In the genomic region with DNA sequence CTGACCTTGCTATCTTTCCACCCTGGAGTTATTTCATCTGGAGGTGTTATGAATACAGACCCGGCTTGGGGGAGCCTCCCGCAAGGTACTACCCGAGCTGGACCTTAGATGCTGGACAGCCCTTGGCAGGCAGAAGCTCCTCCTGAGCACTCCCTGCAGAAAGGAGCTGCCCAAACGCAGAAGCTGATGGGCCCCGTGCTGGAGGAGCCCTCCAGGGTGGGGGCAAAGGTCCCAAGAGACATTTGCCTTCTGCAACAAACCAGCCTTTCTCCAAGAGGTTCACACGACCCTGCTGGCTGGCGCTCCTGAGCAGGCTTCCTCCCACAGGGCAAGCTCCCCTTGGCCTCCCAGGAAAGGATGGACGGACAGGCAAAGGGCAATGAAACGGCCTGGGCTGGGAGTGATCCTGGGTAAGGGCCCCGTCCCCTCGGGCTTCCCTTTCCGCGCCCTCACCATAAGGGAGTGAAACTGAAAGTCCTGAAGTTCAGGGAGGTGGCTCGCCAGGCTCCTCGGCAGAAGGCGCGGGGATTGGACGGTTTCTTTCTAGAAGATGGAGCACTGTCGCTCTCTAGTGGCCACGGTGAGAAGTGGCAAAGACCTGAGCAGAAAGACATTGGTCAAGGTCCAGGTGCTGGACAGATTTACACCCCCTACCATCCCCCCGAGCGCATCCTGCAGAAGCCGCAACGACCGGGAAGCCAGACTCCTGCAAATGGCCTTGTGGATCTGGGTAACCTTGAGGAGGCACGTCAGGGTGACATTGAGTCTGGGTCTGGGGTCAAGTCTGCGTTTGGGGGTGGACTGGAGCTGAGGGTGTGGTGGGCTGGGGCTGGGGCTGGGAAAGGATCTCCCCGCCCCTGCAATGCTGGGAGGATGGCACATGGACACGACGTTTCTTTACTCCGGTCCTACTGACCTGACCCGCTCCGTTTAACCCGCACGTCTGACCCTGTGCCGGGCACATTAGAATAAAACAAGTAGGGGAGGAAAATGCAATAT, we compare ENCODE assay signal across 8 cellular contexts. TPM values are rescaled to one million over a fixed set of nuclear protein-coding genes. Genes with fewer than 3 reads are reported as not detected.
DNase-seq lines count a peak whose midpoint lies in the region; ATAC-seq and TF ChIP-seq lines count a peak whose summit lies in the region.

No MANE protein-coding gene starts in this region.

- H3K79me2 ChIP-seq in DOHH2 (ENCODE audit: control insufficient read depth, low read length) (no peaks in the 10 kb centered on the region), GM23248 (ENCODE audit: insufficient read depth) (no peaks in the 10 kb centered on the region), Loucy (ENCODE audit: insufficient read depth, low read length) (no peaks in the 10 kb centered on the region)

- 14 to 15% methylated on average over 35 to 36 of the region's 36 CpGs for WGBS in GM23248 (ENCODE audit: low coverage in 1 of 2, low lambda C conversion rate in 2 of 2, missing lambda C conversion rate in 2 of 2), 2 experiments
- WGBS in gastroesophageal sphincter (ENCODE audit: low coverage in 1 of 2), 2 donors: 46 to 60% methylated on average over 8 to 10 of the region's 36 CpGs

- TF ChIP-seq POLR2A in gastroesophageal sphincter (IDR thresholded peaks at IDR 0.05): no peak

- H3K9me3 ChIP-seq in DOHH2 (ENCODE audit: control insufficient read depth, insufficient read depth, low read length) (no peaks in the 10 kb centered on the region), GM23248 (ENCODE audit: low read depth) (no peaks in the 10 kb centered on the region), Loucy (ENCODE audit: insufficient read depth, low read depth, low read length) (no peaks in the 10 kb centered on the region), gastroesophageal sphincter (no peaks in the 10 kb centered on the region), neutrophil (no peaks in the 10 kb centered on the region)

- no peaks in the 10 kb centered on the region for H3K36me3 ChIP-seq in DOHH2 (ENCODE audit: control insufficient read depth, low read length)
- H3K36me3 ChIP-seq in GM23248 (ENCODE audit: low read depth): no peaks in the 10 kb centered on the region
- H3K36me3 ChIP-seq in Loucy (ENCODE audit: insufficient read depth, low read length): no peaks in the 10 kb centered on the region
- no peaks in the 10 kb centered on the region for H3K36me3 ChIP-seq in gastroesophageal sphincter
- H3K36me3 ChIP-seq in neutrophil: no peaks in the 10 kb centered on the region

- peak; percentile 73 for ATAC-seq in gastroesophageal sphincter

- H3F3A ChIP-seq in DOHH2 (ENCODE audit: control insufficient read depth, insufficient read depth) (no peaks in the 10 kb centered on the region), GM23248 (ENCODE audit: insufficient read depth) (no peaks in the 10 kb centered on the region), Loucy (ENCODE audit: low read depth) (no peaks in the 10 kb centered on the region)

- in situ Hi-C loops in GM23248 (cut with MboI): loop anchor here (5.0 kb wide), 1 partner anchor 220 kb away; no protein-coding TSS in a partner anchor

- peaks cover 13% of the 10 kb centered on the region for H3K27me3 ChIP-seq in DOHH2 (ENCODE audit: control insufficient read depth, low read length)
- H3K27me3 ChIP-seq in GM23248 (replicated peaks; ENCODE audit: insufficient read depth): peaks cover 11% of the 10 kb centered on the region
- no peaks in the 10 kb centered on the region for H3K27me3 ChIP-seq in Loucy (ENCODE audit: insufficient read depth, low read length, poor library complexity, severe bottlenecking)
- H3K27me3 ChIP-seq in gastroesophageal sphincter: no peaks in the 10 kb centered on the region
- peaks cover 35% of the 10 kb centered on the region for H3K27me3 ChIP-seq in neutrophil

- H2AFZ ChIP-seq in GM23248: peak overlapping the region; percentile 95
- H2AFZ ChIP-seq in Loucy (ENCODE audit: low read length): peak overlapping the region; percentile 91

- H3K4me3 ChIP-seq in DOHH2 (ENCODE audit: low read length) (peak overlapping the region; percentile 66), GM23248 (peak overlapping the region; percentile 81), Loucy (ENCODE audit: low read length, poor library complexity, severe bottlenecking) (peak overlapping the region; percentile 94), gastroesophageal sphincter (peak overlapping the region; percentile 59 to 64), neutrophil (ENCODE audit: low read depth in 1 of 2, low read length in 1 of 2) (peak overlapping the region; percentile 65)

- H4K20me1 ChIP-seq in DOHH2 (ENCODE audit: control insufficient read depth, insufficient read depth, low read depth, low read length): no peaks in the 10 kb centered on the region
- H4K20me1 ChIP-seq in GM23248 (ENCODE audit: insufficient read depth): no peaks in the 10 kb centered on the region
- H4K20me1 ChIP-seq in Loucy (ENCODE audit: insufficient read depth, low read length, poor library complexity, severe bottlenecking): no peaks in the 10 kb centered on the region

- H3K4me2 ChIP-seq in DOHH2 (ENCODE audit: low read length) (peak overlapping the region; percentile 76), GM23248 (ENCODE audit: unreplicated experiment) (peak overlapping the region; percentile 76), Loucy (ENCODE audit: low read depth, low read length, poor library complexity, severe bottlenecking) (peak overlapping the region; percentile 90)

- H3K9me2 ChIP-seq in DOHH2 (replicated peaks; ENCODE audit: control insufficient read depth, low read length) (no peaks in the 10 kb centered on the region), GM23248 (ENCODE audit: insufficient read depth) (no peaks in the 10 kb centered on the region), Loucy (replicated peaks; ENCODE audit: low read depth, low read length) (no peaks in the 10 kb centered on the region)

- H3K4me1 ChIP-seq in DOHH2 (ENCODE audit: control insufficient read depth, low read length): peaks cover 14% of the 10 kb centered on the region
- no peaks in the 10 kb centered on the region for H3K4me1 ChIP-seq in GM23248 (ENCODE audit: insufficient read depth)
- peaks cover 11% of the 10 kb centered on the region for H3K4me1 ChIP-seq in Loucy (ENCODE audit: insufficient read depth, low read length, poor library complexity, severe bottlenecking)
- peaks cover 0 to 75% (median 23%) of the 10 kb centered on the region in 3 donors for H3K4me1 ChIP-seq in gastroesophageal sphincter
- peaks cover 9 to 14% of the 10 kb centered on the region in 2 experiments for H3K4me1 ChIP-seq in neutrophil (ENCODE audit: control insufficient read depth in 1 of 2, insufficient read depth in 1 of 2, low read depth in 1 of 2, low read length in 1 of 2)

- TF ChIP-seq EP300 in gastroesophageal sphincter (IDR thresholded peaks at IDR 0.05): no peak

- TF ChIP-seq CTCF in DOHH2 (IDR thresholded peaks at IDR 0.05; ENCODE audit: low read depth, low read length, poor library complexity, severe bottlenecking) (peak; percentile 91), Loucy (conservative IDR thresholded peaks at IDR 0.05; ENCODE audit: low read length) (peak; percentile 63), gastroesophageal sphincter (IDR thresholded peaks at IDR 0.05) (peak in 3 of 4 experiments; percentile 94 to 97 (median 96)), neutrophil (IDR thresholded peaks at IDR 0.05) (peak; percentile 89)

- H3K9ac ChIP-seq in GM23248 (peak overlapping the region; percentile 71), Loucy (ENCODE audit: low read depth, low read length, poor library complexity, severe bottlenecking) (peak overlapping the region; percentile 90)

- peak; percentile 92 for DNase-seq in GM23248
- peak; percentile 88 for DNase-seq in SIG-M5 treated with dmso at 0.1 percent for 504 hours (lab: John Stamatoyannopoulos, UW; ENCODE audit: unreplicated experiment)
- peak; percentile 17 to 73 (median 62) for DNase-seq in activated naive CD4-positive, alpha-beta T cell (lab: John Stamatoyannopoulos, UW)
- peak in 48 of 49 donors; percentile 31 to 88 (median 74) for DNase-seq in substantia nigra (lab: John Stamatoyannopoulos, UW)

- H3K27ac ChIP-seq in DOHH2 (ENCODE audit: low read depth, low read length) (no peak overlapping the region), GM23248 (no peak overlapping the region), gastroesophageal sphincter (peak overlapping the region; percentile 31 to 86 (median 82)), neutrophil (peak overlapping the region; percentile 5), substantia nigra (ENCODE audit: low read depth, low read length, poor library complexity, severe bottlenecking) (peak overlapping the region; percentile 67)

RNA-seq across cellular contexts. Expression of a gene that starts 56.4 kb away (rescaled TPM):
- total RNA-seq in GM23248 (2014; rRNA removed; shearing (Covaris generic)): 0.38 and 1.8 TPM in 2 replicates
- 0.13 and 0.16 TPM in 2 replicates for polyA plus RNA-seq in GM23248 (2016; fragmentation: Nextera tagmentation; extraction: Ambion mirVana)
- total RNA-seq in gastroesophageal sphincter: 10 to 100 TPM; 21.7 to 59.9 (median 41.5) TPM

Comparison
In these comparisons a context has a peak if more than half of its experiments do, and no peak if none do; other contexts are left out.
1. H3K27ac ChIP-seq: peak in gastroesophageal sphincter (4 of 4), neutrophil (single experiment) and substantia nigra (single experiment); none in DOHH2 (single experiment) and GM23248 (single experiment).
2. Peak in every context shown above with its lines, with median percentiles within 50 percentile points of each other: H3K4me2 ChIP-seq, H3K4me3 ChIP-seq, CTCF ChIP-seq and DNase-seq.